ENCODE assay signal across 14 cellular contexts in the genomic region with DNA sequence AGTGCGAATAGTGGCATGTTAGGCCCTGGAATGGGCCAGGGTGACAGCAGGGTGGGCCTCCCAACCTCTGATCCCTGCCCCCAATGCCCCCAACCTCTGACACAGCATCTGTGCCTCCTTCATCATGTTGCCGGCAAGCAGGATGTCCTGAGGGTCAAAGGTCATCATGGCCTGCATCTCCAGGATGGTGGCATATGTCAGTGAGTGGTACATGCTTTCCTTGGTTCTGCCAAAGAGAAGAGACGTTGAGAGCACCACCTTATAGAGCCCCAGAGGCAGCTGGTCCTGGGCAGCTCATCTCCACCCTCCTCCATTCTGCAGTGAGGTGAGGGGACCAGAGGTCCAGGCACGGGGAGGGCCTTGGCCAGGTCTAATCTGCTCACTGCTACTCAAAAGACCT.
"Had no signal": no experiment of that assay in that cellular context is flagged by ENCODE, and none has a peak within 500 bp of the region (broad histone marks: within the 10 kb centered on the region; RNA-seq: fewer than 3 reads in every experiment).

No MANE protein-coding gene starts in this region.

- H3K36me3 ChIP-seq: esophagus muscularis mucosa, gastroesophageal sphincter, ovary, tibial artery had no signal

- ATAC-seq: gastroesophageal sphincter, natural killer cell, right cardiac atrium had no signal

- H3K9me3 ChIP-seq: esophagus muscularis mucosa, gastroesophageal sphincter, ovary, tibial artery had no signal

- H3K27ac ChIP-seq: esophagus muscularis mucosa, gastroesophageal sphincter, ovary, tibial artery had no signal

- H3K4me3 ChIP-seq: esophagus muscularis mucosa, gastroesophageal sphincter, ovary, tibial artery had no signal

- H3K27me3 ChIP-seq: esophagus muscularis mucosa, gastroesophageal sphincter, ovary, tibial artery had no signal

- DNase-seq: effector memory CD4-positive, alpha-beta T cell; foreskin fibroblast; kidney; left colon; mammary epithelial cell; natural killer cell; nucleus accumbens; ovary; right cardiac atrium; small intestine; stimulated activated CD4-positive, alpha-beta T cell treated with anti-CD3 and anti-CD28 coated beads, Interleukin-12 subunit alpha, Interleukin-12 subunit beta, amount 100 ng/mL, for 4 hours; tibial artery had no signal
